Comparison of ENCODE assay signal across 1 cellular context in genomic region chr21:42187976-42188653, GRCh38.
TF ChIP-seq lines count a peak whose summit lies in the region.

No MANE protein-coding gene starts in this region.

TF ChIP-seq in WTC11, 78 proteins besides CTCF, POLR2A, EP300 and RAD21 (continued from another document):
- TF ChIP-seq AR (CRISPR knock-in tag; IDR thresholded peaks at IDR 0.05) (no peak), IRF1 (CRISPR knock-in tag; IDR thresholded peaks at IDR 0.05) (no peak)
